ENCODE assay signal across 1 cellular context in the genomic region with DNA sequence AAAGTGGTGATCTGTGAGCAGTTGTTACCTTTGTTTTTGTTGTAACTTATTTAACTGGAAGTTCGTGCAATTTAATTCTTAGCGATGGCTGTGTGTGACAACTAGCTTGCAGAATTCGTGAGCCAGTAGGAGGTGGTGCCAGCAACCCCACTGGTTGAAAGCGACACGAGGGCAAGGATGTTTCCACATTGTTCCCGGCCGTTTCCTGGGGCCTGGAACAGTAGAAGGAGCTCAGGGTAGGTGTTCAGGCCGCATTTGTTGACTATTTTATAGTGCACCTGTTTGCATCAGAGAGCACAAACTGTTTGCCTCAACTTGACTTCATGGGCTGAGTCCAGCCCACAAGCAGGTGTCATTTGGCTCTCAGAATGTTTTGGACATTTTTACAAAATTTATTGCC.
TF ChIP-seq lines count a peak whose summit lies in the region.

No MANE protein-coding gene starts in this region.

TF ChIP-seq in IMR-90, 13 proteins besides CTCF, POLR2A, EP300 and RAD21 (continued from another document):
- TF ChIP-seq, protein P1, sequence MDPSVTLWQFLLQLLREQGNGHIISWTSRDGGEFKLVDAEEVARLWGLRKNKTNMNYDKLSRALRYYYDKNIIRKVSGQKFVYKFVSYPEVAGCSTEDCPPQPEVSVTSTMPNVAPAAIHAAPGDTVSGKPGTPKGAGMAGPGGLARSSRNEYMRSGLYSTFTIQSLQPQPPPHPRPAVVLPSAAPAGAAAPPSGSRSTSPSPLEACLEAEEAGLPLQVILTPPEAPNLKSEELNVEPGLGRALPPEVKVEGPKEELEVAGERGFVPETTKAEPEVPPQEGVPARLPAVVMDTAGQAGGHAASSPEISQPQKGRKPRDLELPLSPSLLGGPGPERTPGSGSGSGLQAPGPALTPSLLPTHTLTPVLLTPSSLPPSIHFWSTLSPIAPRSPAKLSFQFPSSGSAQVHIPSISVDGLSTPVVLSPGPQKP (IDR thresholded peaks at IDR 0.05; ENCODE audit: borderline replicate concordance, low read depth, low read length) = no peak
- TF ChIP-seq SMC3 (IDR thresholded peaks at IDR 0.05; ENCODE audit: low read depth, low read length) = no peak
